1 cellular context compared by ENCODE assay signal in genomic region chr13:26604784-26605183, GRCh38.
TF ChIP-seq lines count a peak whose summit lies in the region.

No MANE protein-coding gene starts in this region.

TF ChIP-seq in WTC11, 78 proteins besides CTCF, POLR2A, EP300 and RAD21 (continued from another document):
- TF ChIP-seq AFF4 (CRISPR knock-in tag; IDR thresholded peaks at IDR 0.05; ENCODE audit: borderline replicate concordance) (no peak), TP53 (CRISPR knock-in tag; IDR thresholded peaks at IDR 0.05) (no peak), NFE2L1 (CRISPR knock-in tag; IDR thresholded peaks at IDR 0.05) (no peak), AR (CRISPR knock-in tag; IDR thresholded peaks at IDR 0.05) (no peak), USF1 (CRISPR knock-in tag; IDR thresholded peaks at IDR 0.05) (no peak)
